In the genomic region with DNA sequence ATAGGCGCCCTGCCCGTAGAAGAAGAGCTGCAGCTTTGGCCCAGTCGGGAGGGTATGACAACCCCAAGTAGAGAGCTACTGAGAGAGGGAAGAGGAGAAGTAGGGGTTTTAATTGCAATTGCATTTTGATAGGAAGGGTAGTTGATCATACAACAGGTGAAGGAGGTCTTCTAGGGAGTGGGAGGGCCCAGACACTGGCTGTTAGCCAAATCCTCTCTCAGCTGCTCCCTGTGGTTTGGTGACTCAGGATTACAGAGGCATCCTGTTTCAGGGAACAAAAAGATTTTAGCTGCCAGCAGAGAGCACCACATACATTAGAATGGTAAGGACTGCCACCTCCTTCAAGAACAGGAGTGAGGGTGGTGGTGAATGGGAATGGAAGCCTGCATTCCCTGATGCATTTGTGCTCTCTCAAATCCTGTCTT, we compare ENCODE assay signal across 8 cellular contexts.
A peak's percentile ranks its signal among the peaks of the same experiment; 100 is the strongest.
DNase-seq lines count a peak whose midpoint lies in the region; ATAC-seq and TF ChIP-seq lines count a peak whose summit lies in the region.
"Had no signal": no experiment of that assay in that cellular context is flagged by ENCODE, and none has a peak within 500 bp of the region (broad histone marks: within the 10 kb centered on the region; RNA-seq: fewer than 3 reads in every experiment).

No MANE protein-coding gene starts in this region.

- no peaks in the 10 kb centered on the region for H3K36me3 ChIP-seq in upper lobe of left lung
- H3K36me3 ChIP-seq in CD8-positive, alpha-beta memory T cell (ENCODE audit: insufficient read depth, low read length) = no peaks in the 10 kb centered on the region

- DNase-seq in GM12865 (ENCODE audit: low read depth) (peak; percentile 45), NCI-H128 (lab: John Stamatoyannopoulos, UW; ENCODE audit: unreplicated experiment) (peak; percentile 78), SKM-1 (lab: John Stamatoyannopoulos, UW; ENCODE audit: unreplicated experiment) (peak; percentile 19), erythroblast (lab: John Stamatoyannopoulos, UW) (peak; percentile 23 to 34), myocyte (ENCODE audit: low read depth) (peak; percentile 100), upper lobe of left lung (peak in 1 of 2 donors; percentile 67)
- no peak for DNase-seq in CD8-positive, alpha-beta memory T cell

- no peaks in the 10 kb centered on the region for H3K9me3 ChIP-seq in upper lobe of left lung
- no peaks in the 10 kb centered on the region for H3K9me3 ChIP-seq in CD8-positive, alpha-beta memory T cell (ENCODE audit: low read length)

- peak overlapping the region in 3 of 4 donors; percentile 15 to 49 (median 25) for H3K27ac ChIP-seq in upper lobe of left lung
- no peak overlapping the region for H3K27ac ChIP-seq in CD8-positive, alpha-beta memory T cell (ENCODE audit: low read depth, low read length)

- POLR2A ChIA-PET in CD8-positive, alpha-beta memory T cell (lab: Charles Lee) = no interaction called here

- peak; percentile 73 to 86 for ATAC-seq in upper lobe of left lung (ENCODE audit: low FRiP score in 2 of 2)

- TF ChIP-seq EP300 in upper lobe of left lung (IDR thresholded peaks at IDR 0.05) = no peak

- H3K4me1 Mint-ChIP-seq in CD8-positive, alpha-beta memory T cell = no peaks in the 10 kb centered on the region

- H3K4me1 ChIP-seq in upper lobe of left lung = peaks cover 2 to 10% (median 6%) of the 10 kb centered on the region in 4 donors
- no peaks in the 10 kb centered on the region for H3K4me1 ChIP-seq in CD8-positive, alpha-beta memory T cell (ENCODE audit: insufficient read depth, low read length)

- H3K27ac Mint-ChIP-seq in CD8-positive, alpha-beta memory T cell = peak overlapping the region in 1 of 8 donors; percentile 86
- H3K27ac Mint-ChIP-seq: activated naive CD8-positive, alpha-beta T cell had no signal

- H3K36me3 Mint-ChIP-seq in CD8-positive, alpha-beta memory T cell = no peaks in the 10 kb centered on the region
- H3K36me3 Mint-ChIP-seq: activated naive CD8-positive, alpha-beta T cell had no signal

- CTCF ChIA-PET in CD8-positive, alpha-beta memory T cell (lab: Charles Lee) = no interaction called here

- peaks cover 7 to 47% of the 10 kb centered on the region in 2 donors for H3K27me3 Mint-ChIP-seq in CD8-positive, alpha-beta memory T cell

- no peaks in the 10 kb centered on the region for H3K27me3 ChIP-seq in upper lobe of left lung
- H3K27me3 ChIP-seq in CD8-positive, alpha-beta memory T cell (ENCODE audit: insufficient read depth, low read length, poor library complexity, severe bottlenecking) = no peaks in the 10 kb centered on the region

- WGBS in upper lobe of left lung, 2 donors = 65 to 85% methylated on average over 3 of the region's 3 CpGs

- H3K4me3 Mint-ChIP-seq in CD8-positive, alpha-beta memory T cell = no peak overlapping the region
- H3K4me3 Mint-ChIP-seq: activated naive CD8-positive, alpha-beta T cell had no signal

- peaks cover 0 to 2% (median 0%) of the 10 kb centered on the region in 5 donors for H3K9me3 Mint-ChIP-seq in CD8-positive, alpha-beta memory T cell

- H3K4me3 ChIP-seq in GM12865 (ENCODE audit: low read depth, low read length) = no peak overlapping the region
- H3K4me3 ChIP-seq in upper lobe of left lung = no peak overlapping the region
- H3K4me3 ChIP-seq in CD8-positive, alpha-beta memory T cell (ENCODE audit: low read length) = no peak overlapping the region

- TF ChIP-seq POLR2A in erythroblast (IDR thresholded peaks at IDR 0.05; ENCODE audit: low read length) (no peak), upper lobe of left lung (IDR thresholded peaks at IDR 0.05) (no peak)

- TF ChIP-seq CTCF in GM12865 (IDR thresholded peaks at IDR 0.05; ENCODE audit: insufficient read depth, low read depth, low read length, missing control alignments) (peak; percentile 1), upper lobe of left lung (IDR thresholded peaks at IDR 0.05) (peak in 3 of 6 experiments; percentile 47 to 65 (median 49))

Comparison
In these comparisons a context has a peak if more than half of its experiments do, and no peak if none do; other contexts are left out.
1. DNase-seq: peak in GM12865 (single experiment), NCI-H128 (single experiment), SKM-1 (single experiment), erythroblast (2 of 2) and myocyte (single experiment); none in CD8-positive, alpha-beta memory T cell (0 of 5).